Comparison of ENCODE assay signal across 1 cellular context in the genomic region with DNA sequence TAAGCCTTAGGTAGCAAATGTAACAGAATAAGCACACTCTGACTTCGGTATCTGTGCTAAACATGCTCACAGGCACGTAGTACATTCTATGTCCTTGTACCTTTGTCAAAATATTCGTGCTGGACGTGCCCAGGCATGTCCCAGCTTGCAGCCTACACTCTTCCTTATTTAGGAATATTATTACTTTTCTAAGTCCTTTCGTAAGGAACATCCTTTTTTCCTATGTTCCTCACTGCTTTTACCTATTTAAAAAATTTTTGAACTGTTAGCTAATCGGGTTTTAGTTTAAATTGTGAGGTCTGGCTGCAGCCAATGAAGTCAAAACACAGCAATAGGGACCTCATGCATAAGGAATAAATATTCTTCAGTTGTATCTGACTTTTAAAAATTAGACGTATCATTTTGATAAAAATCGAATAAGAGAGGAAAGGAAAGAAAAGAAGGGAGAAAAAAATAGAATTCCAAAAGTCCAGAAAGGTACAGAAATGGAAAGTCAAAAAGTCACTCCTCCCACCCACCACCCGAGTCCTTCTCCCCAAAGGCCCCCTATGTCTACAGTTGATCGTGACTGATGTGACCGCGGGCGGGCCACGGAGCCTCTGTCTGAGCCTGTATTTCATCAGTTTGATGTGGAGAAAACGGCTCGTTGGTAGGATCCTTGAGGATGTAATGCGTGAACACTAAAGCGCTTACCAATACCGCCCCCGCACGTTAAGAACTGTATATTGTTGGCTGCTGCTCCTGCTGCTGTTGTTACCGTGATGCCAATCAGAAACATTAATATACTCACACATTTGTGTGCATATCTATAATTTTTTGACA.
TF ChIP-seq lines count a peak whose summit lies in the region.

No MANE protein-coding gene starts in this region.

TF ChIP-seq in GM12878, 131 proteins besides CTCF, POLR2A, EP300 and RAD21 (continues in another document):
- TF ChIP-seq NR2C2 (IDR thresholded peaks at IDR 0.05; ENCODE audit: borderline replicate concordance, control insufficient read depth, insufficient read length, low read depth) (no peak), SMARCA5 (IDR thresholded peaks at IDR 0.05) (peak; percentile 6; the same call in 1 of the 2 replicates), PAX8 (IDR thresholded peaks at IDR 0.05) (0 out of 2 replicates have a peak, but pooled peaks have one; percentile 74), CHD1 (IDR thresholded peaks at IDR 0.05; ENCODE audit: low read depth, low read length) (peak; percentile 92; the same call in 1 of the 2 replicates), NBN (IDR thresholded peaks at IDR 0.05) (no peak), NR2F1 (conservative IDR thresholded peaks at IDR 0.05) (no peak), MTA3 (IDR thresholded peaks at IDR 0.05; ENCODE audit: borderline replicate concordance, low read length) (no peak), LARP7 (IDR thresholded peaks at IDR 0.05) (no peak), BCL11A (IDR thresholded peaks at IDR 0.05; ENCODE audit: low read depth, low read length) (no peak), IRF3 (IDR thresholded peaks at IDR 0.05) (no peak), HSF1 (IDR thresholded peaks at IDR 0.05; ENCODE audit: low read depth, low read length) (no peak), HDAC2 (IDR thresholded peaks at IDR 0.05) (no peak), TARDBP (IDR thresholded peaks at IDR 0.05; ENCODE audit: borderline replicate concordance) (no peak), RFX5 (IDR thresholded peaks at IDR 0.05; ENCODE audit: low read depth, low read length) (no peak), NKRF (conservative IDR thresholded peaks at IDR 0.05) (no peak), POLR2AphosphoS5 (IDR thresholded peaks at IDR 0.05; ENCODE audit: low read length) (no peak; the same call in 1 of the 2 replicates), YBX1 (IDR thresholded peaks at IDR 0.05) (no peak), SUPT20H (IDR thresholded peaks at IDR 0.05; ENCODE audit: borderline replicate concordance, control insufficient read depth, low read depth, low read length) (no peak), RB1 (IDR thresholded peaks at IDR 0.05; ENCODE audit: borderline replicate concordance) (no peak; the same call in 1 of the 2 replicates), STAT1 (conservative IDR thresholded peaks at IDR 0.05) (no peak), NFIC (IDR thresholded peaks at IDR 0.05; ENCODE audit: low read depth, low read length) (peak; percentile 34; the same call in 1 of the 2 replicates), SKIL (IDR thresholded peaks at IDR 0.05; ENCODE audit: low read depth, poor library complexity, severe bottlenecking) (peak; percentile 45), GABPA (IDR thresholded peaks at IDR 0.05; ENCODE audit: low read depth) (no peak), ZNF592 (IDR thresholded peaks at IDR 0.05) (no peak), TCF12 (IDR thresholded peaks at IDR 0.05; ENCODE audit: low read depth, low read length) (no peak), BCLAF1 (IDR thresholded peaks at IDR 0.05) (no peak), DPF2 (IDR thresholded peaks at IDR 0.05) (no peak), BCL3 (IDR thresholded peaks at IDR 0.05; ENCODE audit: borderline replicate concordance, insufficient read depth, low read depth, low read length, poor library complexity, severe bottlenecking) (no peak), TCF3 (IDR thresholded peaks at IDR 0.05; ENCODE audit: borderline replicate concordance, insufficient read depth, low read depth, low read length) (no peak), BRCA1 (IDR thresholded peaks at IDR 0.05; ENCODE audit: low read depth, low read length) (no peak), MXI1 (IDR thresholded peaks at IDR 0.05; ENCODE audit: low read depth, low read length) (no peak), SIN3A (IDR thresholded peaks at IDR 0.05; ENCODE audit: low read depth, low read length) (no peak), POLR2AphosphoS2 (IDR thresholded peaks at IDR 0.05; ENCODE audit: low read depth, low read length) (no peak; the same call in 1 of the 2 replicates), BMI1 (IDR thresholded peaks at IDR 0.05; ENCODE audit: borderline replicate concordance) (no peak), KDM1A (IDR thresholded peaks at IDR 0.05; ENCODE audit: borderline replicate concordance) (no peak), TBL1XR1 (IDR thresholded peaks at IDR 0.05; ENCODE audit: low read depth, low read length) (peak; percentile 31; the same call in 1 of the 2 replicates), ESRRA (IDR thresholded peaks at IDR 0.05; ENCODE audit: low read length) (no peak), ATF7 (IDR thresholded peaks at IDR 0.05; ENCODE audit: low read depth) (0 out of 2 replicates have a peak, but pooled peaks have one; percentile 8), PKNOX1 (IDR thresholded peaks at IDR 0.05) (peak; percentile 56), JUNB (IDR thresholded peaks at IDR 0.05) (no peak)
- TF ChIP-seq, protein P1, sequence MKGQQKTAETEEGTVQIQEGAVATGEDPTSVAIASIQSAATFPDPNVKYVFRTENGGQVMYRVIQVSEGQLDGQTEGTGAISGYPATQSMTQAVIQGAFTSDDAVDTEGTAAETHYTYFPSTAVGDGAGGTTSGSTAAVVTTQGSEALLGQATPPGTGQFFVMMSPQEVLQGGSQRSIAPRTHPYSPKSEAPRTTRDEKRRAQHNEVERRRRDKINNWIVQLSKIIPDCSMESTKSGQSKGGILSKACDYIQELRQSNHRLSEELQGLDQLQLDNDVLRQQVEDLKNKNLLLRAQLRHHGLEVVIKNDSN (IDR thresholded peaks at IDR 0.05; ENCODE audit: borderline replicate concordance, extremely low read length, insufficient read depth, low read depth, low read length), result no peak
- TF ChIP-seq, protein P2, sequence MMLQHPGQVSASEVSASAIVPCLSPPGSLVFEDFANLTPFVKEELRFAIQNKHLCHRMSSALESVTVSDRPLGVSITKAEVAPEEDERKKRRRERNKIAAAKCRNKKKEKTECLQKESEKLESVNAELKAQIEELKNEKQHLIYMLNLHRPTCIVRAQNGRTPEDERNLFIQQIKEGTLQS (IDR thresholded peaks at IDR 0.05; ENCODE audit: borderline replicate concordance, extremely low read depth, low read depth, low read length), result no peak
